ENCODE assay signal across 1 cellular context in genomic region chr2:222298000-222298310, GRCh38.
TF ChIP-seq lines count a peak whose summit lies in the region.

No MANE protein-coding gene starts in this region.

TF ChIP-seq in H1, 55 proteins besides CTCF, POLR2A, EP300 and RAD21:
- TF ChIP-seq JUN (IDR thresholded peaks at IDR 0.05; ENCODE audit: low read depth, low read length) (no peak), TEAD4 (IDR thresholded peaks at IDR 0.05; ENCODE audit: low read depth, low read length) (no peak), SIN3A (conservative IDR thresholded peaks at IDR 0.05 in 1 of 2, IDR thresholded peaks at IDR 0.05 in 1 of 2; ENCODE audit: low read depth in 1 of 2, low read length in 2 of 2) (no peak), RFX5 (IDR thresholded peaks at IDR 0.05; ENCODE audit: borderline replicate concordance, low read depth, low read length) (no peak), RBBP5 (IDR thresholded peaks at IDR 0.05; ENCODE audit: borderline replicate concordance, low read depth, low read length) (no peak), SP1 (IDR thresholded peaks at IDR 0.05; ENCODE audit: low read depth, low read length) (no peak), MAX (IDR thresholded peaks at IDR 0.05) (no peak), ATF3 (IDR thresholded peaks at IDR 0.05; ENCODE audit: insufficient read depth, low read depth, low read length) (no peak), CBX8 (IDR thresholded peaks at IDR 0.05; ENCODE audit: borderline replicate concordance, low read depth, low read length) (no peak), NRF1 (IDR thresholded peaks at IDR 0.05; ENCODE audit: low read depth, low read length) (no peak), CBX5 (IDR thresholded peaks at IDR 0.05; ENCODE audit: low read depth, low read length) (no peak), SAP30 (IDR thresholded peaks at IDR 0.05; ENCODE audit: insufficient read depth, insufficient replicate concordance, low read length) (no peak), E2F6 (IDR thresholded peaks at IDR 0.05) (no peak), ASH2L (IDR thresholded peaks at IDR 0.05; ENCODE audit: low read length) (no peak)
